ENCODE assay signal across 1 cellular context in the genomic region with DNA sequence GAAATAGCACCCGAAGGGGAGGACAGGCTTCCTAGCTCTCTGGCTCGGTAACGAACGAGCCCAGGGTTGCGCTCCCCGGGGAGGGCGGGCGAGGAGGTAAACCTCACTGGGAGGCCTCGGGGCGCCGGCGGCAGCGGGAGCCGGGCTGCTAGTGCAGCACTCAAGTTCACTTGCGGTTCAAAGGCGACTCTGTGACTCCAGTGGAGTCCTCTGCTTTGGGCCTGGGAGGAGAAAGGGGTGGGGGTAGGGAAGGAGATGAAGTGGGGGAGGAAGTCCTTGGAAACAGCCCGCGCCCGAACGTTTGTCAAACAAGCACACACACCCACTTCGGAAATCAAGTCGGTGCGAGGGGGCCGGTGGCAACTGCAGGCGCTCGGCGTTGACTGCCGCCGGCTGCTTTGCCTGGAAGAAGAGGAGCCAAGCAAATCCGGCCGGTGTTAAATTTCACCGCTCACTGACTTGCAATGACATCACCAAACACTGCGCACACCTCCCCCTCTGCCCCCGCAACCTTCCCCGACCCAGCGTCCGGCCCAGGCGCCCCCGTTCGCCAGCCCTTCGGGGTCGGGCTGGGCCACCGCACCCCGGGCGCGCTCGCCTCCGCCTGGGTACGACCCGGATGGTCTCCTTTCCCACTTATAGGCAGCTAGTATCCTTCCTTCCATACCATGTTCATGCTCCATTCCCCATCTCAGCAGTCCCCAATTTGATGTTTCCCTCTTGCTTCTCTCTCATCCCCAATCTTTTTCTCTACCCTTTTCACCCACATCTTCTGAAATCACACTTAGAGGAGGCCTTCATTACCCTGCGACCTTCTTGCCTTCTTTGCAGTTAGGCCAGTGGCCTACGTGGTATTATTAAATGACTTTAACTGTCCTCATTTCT.
TF ChIP-seq lines count a peak whose summit lies in the region.

A gene (minus strand): TSS at position 202 of the 885 bp plus-strand sequence. CDS start 376 bp downstream, outside the sequence.

TF ChIP-seq in HEK293, 187 proteins besides CTCF, POLR2A, EP300 and RAD21 (continued from another document and continues in another):
- TF ChIP-seq, protein P1, sequence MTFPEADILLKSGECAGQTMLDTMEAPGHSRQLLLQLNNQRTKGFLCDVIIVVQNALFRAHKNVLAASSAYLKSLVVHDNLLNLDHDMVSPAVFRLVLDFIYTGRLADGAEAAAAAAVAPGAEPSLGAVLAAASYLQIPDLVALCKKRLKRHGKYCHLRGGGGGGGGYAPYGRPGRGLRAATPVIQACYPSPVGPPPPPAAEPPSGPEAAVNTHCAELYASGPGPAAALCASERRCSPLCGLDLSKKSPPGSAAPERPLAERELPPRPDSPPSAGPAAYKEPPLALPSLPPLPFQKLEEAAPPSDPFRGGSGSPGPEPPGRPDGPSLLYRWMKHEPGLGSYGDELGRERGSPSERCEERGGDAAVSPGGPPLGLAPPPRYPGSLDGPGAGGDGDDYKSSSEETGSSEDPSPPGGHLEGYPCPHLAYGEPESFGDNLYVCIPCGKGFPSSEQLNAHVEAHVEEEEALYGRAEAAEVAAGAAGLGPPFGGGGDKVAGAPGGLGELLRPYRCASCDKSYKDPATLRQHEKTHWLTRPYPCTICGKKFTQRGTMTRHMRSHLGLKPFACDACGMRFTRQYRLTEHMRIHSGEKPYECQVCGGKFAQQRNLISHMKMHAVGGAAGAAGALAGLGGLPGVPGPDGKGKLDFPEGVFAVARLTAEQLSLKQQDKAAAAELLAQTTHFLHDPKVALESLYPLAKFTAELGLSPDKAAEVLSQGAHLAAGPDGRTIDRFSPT (tag by site-specific recombination; IDR thresholded peaks at IDR 0.05), result peak; percentile 81
- TF ChIP-seq ZNF416 (tag by site-specific recombination; IDR thresholded peaks at IDR 0.05), result no peak
- TF ChIP-seq, protein P2, sequence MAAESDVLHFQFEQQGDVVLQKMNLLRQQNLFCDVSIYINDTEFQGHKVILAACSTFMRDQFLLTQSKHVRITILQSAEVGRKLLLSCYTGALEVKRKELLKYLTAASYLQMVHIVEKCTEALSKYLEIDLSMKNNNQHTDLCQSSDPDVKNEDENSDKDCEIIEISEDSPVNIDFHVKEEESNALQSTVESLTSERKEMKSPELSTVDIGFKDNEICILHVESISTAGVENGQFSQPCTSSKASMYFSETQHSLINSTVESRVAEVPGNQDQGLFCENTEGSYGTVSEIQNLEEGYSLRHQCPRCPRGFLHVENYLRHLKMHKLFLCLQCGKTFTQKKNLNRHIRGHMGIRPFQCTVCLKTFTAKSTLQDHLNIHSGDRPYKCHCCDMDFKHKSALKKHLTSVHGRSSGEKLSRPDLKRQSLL (tag by site-specific recombination; IDR thresholded peaks at IDR 0.05), result no peak
- TF ChIP-seq, protein P3, sequence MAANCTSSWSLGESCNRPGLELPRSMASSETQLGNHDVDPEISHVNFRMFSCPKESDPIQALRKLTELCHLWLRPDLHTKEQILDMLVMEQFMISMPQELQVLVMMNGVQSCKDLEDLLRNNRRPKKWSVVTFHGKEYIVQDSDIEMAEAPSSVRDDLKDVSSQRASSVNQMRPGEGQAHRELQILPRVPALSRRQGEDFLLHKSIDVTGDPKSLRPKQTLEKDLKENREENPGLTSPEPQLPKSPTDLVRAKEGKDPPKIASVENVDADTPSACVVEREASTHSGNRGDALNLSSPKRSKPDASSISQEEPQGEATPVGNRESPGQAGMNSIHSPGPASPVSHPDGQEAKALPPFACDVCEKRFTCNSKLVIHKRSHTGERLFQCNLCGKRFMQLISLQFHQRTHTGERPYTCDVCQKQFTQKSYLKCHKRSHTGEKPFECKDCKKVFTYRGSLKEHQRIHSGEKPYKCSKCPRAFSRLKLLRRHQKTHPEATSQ (tag by site-specific recombination; IDR thresholded peaks at IDR 0.05), result no peak
- no peak for TF ChIP-seq MYNN (tag by site-specific recombination; IDR thresholded peaks at IDR 0.05; ENCODE audit: borderline replicate concordance)
- 0 out of 2 replicates have a peak, but pooled peaks have one; percentile 31 for TF ChIP-seq ZNF558 (tag by site-specific recombination; IDR thresholded peaks at IDR 0.05)
- TF ChIP-seq, protein P4, sequence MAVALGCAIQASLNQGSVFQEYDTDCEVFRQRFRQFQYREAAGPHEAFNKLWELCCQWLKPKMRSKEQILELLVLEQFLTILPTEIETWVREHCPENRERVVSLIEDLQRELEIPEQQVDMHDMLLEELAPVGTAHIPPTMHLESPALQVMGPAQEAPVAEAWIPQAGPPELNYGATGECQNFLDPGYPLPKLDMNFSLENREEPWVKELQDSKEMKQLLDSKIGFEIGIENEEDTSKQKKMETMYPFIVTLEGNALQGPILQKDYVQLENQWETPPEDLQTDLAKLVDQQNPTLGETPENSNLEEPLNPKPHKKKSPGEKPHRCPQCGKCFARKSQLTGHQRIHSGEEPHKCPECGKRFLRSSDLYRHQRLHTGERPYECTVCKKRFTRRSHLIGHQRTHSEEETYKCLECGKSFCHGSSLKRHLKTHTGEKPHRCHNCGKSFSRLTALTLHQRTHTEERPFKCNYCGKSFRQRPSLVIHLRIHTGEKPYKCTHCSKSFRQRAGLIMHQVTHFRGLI (tag by site-specific recombination; IDR thresholded peaks at IDR 0.05), result no peak
- peak; percentile 56 for TF ChIP-seq ZEB2 (tag by site-specific recombination; IDR thresholded peaks at IDR 0.05)
- no peak for TF ChIP-seq ZNF350 (tag by site-specific recombination; IDR thresholded peaks at IDR 0.05)
- no peak for TF ChIP-seq OVOL3 (tag by site-specific recombination; IDR thresholded peaks at IDR 0.05)
- TF ChIP-seq BCL11A (tag by site-specific recombination; IDR thresholded peaks at IDR 0.05; ENCODE audit: low read depth), result peak; percentile 64; the same call in 1 of the 2 replicates
- no peak for TF ChIP-seq FEZF1 (tag by site-specific recombination; IDR thresholded peaks at IDR 0.05)
- TF ChIP-seq, protein P5, sequence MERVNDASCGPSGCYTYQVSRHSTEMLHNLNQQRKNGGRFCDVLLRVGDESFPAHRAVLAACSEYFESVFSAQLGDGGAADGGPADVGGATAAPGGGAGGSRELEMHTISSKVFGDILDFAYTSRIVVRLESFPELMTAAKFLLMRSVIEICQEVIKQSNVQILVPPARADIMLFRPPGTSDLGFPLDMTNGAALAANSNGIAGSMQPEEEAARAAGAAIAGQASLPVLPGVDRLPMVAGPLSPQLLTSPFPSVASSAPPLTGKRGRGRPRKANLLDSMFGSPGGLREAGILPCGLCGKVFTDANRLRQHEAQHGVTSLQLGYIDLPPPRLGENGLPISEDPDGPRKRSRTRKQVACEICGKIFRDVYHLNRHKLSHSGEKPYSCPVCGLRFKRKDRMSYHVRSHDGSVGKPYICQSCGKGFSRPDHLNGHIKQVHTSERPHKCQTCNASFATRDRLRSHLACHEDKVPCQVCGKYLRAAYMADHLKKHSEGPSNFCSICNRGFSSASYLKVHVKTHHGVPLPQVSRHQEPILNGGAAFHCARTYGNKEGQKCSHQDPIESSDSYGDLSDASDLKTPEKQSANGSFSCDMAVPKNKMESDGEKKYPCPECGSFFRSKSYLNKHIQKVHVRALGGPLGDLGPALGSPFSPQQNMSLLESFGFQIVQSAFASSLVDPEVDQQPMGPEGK (tag by site-specific recombination; IDR thresholded peaks at IDR 0.05), result peak; percentile 66; the same call in 1 of the 2 replicates
- TF ChIP-seq, protein P6, sequence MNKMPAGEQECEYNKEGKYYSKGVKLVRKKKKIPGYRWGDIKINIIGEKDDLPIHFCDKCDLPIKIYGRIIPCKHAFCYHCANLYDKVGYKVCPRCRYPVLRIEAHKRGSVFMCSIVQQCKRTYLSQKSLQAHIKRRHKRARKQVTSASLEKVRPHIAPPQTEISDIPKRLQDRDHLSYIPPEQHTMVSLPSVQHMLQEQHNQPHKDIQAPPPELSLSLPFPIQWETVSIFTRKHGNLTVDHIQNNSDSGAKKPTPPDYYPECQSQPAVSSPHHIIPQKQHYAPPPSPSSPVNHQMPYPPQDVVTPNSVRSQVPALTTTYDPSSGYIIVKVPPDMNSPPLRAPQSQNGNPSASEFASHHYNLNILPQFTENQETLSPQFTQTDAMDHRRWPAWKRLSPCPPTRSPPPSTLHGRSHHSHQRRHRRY (tag by site-specific recombination; IDR thresholded peaks at IDR 0.05), result no peak
- TF ChIP-seq, protein P7, sequence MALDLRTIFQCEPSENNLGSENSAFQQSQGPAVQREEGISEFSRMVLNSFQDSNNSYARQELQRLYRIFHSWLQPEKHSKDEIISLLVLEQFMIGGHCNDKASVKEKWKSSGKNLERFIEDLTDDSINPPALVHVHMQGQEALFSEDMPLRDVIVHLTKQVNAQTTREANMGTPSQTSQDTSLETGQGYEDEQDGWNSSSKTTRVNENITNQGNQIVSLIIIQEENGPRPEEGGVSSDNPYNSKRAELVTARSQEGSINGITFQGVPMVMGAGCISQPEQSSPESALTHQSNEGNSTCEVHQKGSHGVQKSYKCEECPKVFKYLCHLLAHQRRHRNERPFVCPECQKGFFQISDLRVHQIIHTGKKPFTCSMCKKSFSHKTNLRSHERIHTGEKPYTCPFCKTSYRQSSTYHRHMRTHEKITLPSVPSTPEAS (tag by site-specific recombination; IDR thresholded peaks at IDR 0.05), result no peak
- no peak for TF ChIP-seq ZBTB7A (tag by site-specific recombination; IDR thresholded peaks at IDR 0.05; ENCODE audit: low read depth)
- TF ChIP-seq, protein P8, sequence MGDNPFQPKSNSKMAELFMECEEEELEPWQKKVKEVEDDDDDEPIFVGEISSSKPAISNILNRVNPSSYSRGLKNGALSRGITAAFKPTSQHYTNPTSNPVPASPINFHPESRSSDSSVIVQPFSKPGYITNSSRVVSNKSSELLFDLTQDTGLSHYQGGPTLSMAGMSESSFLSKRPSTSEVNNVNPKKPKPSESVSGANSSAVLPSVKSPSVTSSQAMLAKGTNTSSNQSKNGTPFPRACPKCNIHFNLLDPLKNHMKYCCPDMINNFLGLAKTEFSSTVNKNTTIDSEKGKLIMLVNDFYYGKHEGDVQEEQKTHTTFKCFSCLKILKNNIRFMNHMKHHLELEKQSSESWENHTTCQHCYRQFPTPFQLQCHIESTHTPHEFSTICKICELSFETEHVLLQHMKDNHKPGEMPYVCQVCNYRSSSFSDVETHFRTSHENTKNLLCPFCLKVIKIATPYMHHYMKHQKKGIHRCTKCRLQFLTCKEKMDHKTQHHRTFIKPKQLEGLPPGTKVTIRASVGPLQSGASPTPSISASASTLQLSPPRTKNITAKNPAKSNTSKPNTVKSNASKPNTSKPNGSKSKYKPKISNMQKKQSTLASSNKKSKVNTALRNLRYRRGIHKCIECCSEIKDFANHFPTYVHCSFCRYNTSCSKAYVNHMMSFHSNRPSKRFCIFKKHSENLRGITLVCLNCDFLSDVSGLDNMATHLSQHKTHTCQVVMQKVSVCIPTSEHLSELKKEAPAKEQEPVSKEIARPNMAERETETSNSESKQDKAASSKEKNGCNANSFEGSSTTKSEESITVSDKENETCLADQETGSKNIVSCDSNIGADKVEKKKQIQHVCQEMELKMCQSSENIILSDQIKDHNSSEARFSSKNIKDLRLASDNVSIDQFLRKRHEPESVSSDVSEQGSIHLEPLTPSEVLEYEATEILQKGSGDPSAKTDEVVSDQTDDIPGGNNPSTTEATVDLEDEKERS (tag by site-specific recombination; IDR thresholded peaks at IDR 0.05), result no peak
- TF ChIP-seq ZBTB1 (tag by site-specific recombination; IDR thresholded peaks at IDR 0.05), result peak; percentile 19; the same call in 1 of the 2 replicates
- TF ChIP-seq, protein P9, sequence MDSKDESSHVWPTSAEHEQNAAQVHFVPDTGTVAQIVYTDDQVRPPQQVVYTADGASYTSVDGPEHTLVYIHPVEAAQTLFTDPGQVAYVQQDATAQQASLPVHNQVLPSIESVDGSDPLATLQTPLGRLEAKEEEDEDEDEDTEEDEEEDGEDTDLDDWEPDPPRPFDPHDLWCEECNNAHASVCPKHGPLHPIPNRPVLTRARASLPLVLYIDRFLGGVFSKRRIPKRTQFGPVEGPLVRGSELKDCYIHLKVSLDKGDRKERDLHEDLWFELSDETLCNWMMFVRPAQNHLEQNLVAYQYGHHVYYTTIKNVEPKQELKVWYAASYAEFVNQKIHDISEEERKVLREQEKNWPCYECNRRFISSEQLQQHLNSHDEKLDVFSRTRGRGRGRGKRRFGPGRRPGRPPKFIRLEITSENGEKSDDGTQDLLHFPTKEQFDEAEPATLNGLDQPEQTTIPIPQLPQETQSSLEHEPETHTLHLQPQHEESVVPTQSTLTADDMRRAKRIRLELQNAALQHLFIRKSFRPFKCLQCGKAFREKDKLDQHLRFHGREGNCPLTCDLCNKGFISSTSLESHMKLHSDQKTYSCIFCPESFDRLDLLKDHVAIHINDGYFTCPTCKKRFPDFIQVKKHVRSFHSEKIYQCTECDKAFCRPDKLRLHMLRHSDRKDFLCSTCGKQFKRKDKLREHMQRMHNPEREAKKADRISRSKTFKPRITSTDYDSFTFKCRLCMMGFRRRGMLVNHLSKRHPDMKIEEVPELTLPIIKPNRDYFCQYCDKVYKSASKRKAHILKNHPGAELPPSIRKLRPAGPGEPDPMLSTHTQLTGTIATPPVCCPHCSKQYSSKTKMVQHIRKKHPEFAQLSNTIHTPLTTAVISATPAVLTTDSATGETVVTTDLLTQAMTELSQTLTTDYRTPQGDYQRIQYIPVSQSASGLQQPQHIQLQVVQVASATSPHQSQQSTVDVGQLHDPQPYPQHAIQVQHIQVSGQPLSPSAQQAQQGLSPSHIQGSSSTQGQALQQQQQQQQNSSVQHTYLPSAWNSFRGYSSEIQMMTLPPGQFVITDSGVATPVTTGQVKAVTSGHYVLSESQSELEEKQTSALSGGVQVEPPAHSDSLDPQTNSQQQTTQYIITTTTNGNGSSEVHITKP (tag by site-specific recombination; IDR thresholded peaks at IDR 0.05), result peak; percentile 57
- TF ChIP-seq BCL11B (tag by site-specific recombination; IDR thresholded peaks at IDR 0.05; ENCODE audit: low read depth), result peak; percentile 69; the same call in 1 of the 2 replicates
- TF ChIP-seq, protein P10, sequence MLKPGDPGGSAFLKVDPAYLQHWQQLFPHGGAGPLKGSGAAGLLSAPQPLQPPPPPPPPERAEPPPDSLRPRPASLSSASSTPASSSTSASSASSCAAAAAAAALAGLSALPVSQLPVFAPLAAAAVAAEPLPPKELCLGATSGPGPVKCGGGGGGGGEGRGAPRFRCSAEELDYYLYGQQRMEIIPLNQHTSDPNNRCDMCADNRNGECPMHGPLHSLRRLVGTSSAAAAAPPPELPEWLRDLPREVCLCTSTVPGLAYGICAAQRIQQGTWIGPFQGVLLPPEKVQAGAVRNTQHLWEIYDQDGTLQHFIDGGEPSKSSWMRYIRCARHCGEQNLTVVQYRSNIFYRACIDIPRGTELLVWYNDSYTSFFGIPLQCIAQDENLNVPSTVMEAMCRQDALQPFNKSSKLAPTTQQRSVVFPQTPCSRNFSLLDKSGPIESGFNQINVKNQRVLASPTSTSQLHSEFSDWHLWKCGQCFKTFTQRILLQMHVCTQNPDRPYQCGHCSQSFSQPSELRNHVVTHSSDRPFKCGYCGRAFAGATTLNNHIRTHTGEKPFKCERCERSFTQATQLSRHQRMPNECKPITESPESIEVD (tag by site-specific recombination; IDR thresholded peaks at IDR 0.05), result no peak
- TF ChIP-seq, protein P11, sequence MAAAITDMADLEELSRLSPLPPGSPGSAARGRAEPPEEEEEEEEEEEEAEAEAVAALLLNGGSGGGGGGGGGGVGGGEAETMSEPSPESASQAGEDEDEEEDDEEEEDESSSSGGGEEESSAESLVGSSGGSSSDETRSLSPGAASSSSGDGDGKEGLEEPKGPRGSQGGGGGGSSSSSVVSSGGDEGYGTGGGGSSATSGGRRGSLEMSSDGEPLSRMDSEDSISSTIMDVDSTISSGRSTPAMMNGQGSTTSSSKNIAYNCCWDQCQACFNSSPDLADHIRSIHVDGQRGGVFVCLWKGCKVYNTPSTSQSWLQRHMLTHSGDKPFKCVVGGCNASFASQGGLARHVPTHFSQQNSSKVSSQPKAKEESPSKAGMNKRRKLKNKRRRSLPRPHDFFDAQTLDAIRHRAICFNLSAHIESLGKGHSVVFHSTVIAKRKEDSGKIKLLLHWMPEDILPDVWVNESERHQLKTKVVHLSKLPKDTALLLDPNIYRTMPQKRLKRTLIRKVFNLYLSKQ (tag by site-specific recombination; IDR thresholded peaks at IDR 0.05; ENCODE audit: borderline replicate concordance), result no peak
- TF ChIP-seq ZNF223 (tag by site-specific recombination; IDR thresholded peaks at IDR 0.05), result no peak
- no peak for TF ChIP-seq HOXC10 (CRISPR knock-in tag; IDR thresholded peaks at IDR 0.05)
- TF ChIP-seq ZNF501 (tag by site-specific recombination; IDR thresholded peaks at IDR 0.05), result peak; percentile 66; the same call in 1 of the 2 replicates
- TF ChIP-seq ZNF521 (tag by site-specific recombination; IDR thresholded peaks at IDR 0.05), result no peak
